Comparison of ENCODE assay signal across 1 cellular context in the genomic region with DNA sequence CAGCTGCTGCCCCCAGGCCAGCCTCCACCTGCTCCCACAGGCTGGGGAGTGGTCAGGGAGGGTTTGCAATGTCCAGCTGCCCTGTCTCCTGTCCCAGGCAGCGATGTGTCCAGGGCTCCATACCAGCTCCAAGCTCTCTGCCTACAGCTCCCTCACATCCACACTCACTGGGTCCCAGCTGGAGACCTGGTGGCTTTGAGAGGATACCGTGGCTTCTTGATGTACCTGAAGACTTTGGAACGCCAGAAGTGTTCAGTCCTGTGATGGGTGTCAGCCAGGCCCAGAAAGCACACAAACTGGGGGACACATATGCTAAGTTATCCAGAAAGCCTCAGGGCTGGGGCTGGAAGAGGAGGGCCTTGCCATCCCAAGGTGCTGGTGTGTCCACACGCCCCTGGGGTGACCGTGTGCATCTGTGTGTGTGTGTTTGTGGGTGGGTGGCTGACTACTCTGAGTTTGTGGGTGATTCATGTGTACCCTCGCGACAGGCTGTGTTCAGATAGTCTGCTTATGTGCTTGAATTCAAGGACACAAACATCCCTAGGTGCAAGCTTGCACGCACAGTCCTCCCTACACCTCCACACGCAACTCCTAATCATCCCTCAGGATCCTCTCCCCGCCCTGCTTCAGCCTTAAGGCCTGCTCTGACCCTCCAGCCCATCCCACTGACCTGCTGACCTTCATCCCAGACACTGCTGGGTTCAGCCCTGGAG.
TF ChIP-seq lines count a peak whose summit lies in the region.

No MANE protein-coding gene starts in this region.

TF ChIP-seq in HepG2, 621 proteins besides CTCF, POLR2A, EP300 and RAD21 (continued from another document and continues in another):
- TF ChIP-seq, protein P1, sequence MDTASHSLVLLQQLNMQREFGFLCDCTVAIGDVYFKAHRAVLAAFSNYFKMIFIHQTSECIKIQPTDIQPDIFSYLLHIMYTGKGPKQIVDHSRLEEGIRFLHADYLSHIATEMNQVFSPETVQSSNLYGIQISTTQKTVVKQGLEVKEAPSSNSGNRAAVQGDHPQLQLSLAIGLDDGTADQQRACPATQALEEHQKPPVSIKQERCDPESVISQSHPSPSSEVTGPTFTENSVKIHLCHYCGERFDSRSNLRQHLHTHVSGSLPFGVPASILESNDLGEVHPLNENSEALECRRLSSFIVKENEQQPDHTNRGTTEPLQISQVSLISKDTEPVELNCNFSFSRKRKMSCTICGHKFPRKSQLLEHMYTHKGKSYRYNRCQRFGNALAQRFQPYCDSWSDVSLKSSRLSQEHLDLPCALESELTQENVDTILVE (CRISPR knock-in tag; IDR thresholded peaks at IDR 0.05): no peak
- TF ChIP-seq, protein P2, sequence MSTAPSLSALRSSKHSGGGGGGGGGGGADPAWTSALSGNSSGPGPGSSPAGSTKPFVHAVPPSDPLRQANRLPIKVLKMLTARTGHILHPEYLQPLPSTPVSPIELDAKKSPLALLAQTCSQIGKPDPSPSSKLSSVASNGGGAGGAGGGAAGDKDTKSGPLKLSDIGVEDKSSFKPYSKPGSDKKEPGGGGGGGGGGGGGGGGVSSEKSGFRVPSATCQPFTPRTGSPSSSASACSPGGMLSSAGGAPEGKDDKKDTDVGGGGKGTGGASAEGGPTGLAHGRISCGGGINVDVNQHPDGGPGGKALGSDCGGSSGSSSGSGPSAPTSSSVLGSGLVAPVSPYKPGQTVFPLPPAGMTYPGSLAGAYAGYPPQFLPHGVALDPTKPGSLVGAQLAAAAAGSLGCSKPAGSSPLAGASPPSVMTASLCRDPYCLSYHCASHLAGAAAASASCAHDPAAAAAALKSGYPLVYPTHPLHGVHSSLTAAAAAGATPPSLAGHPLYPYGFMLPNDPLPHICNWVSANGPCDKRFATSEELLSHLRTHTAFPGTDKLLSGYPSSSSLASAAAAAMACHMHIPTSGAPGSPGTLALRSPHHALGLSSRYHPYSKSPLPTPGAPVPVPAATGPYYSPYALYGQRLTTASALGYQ (CRISPR knock-in tag; IDR thresholded peaks at IDR 0.05): no peak
- TF ChIP-seq GATAD2A (CRISPR knock-in tag; IDR thresholded peaks at IDR 0.05) (no peak), ZFP36L1 (CRISPR knock-in tag; IDR thresholded peaks at IDR 0.05) (no peak), ZNF543 (CRISPR knock-in tag; IDR thresholded peaks at IDR 0.05) (no peak; the same call in 1 of the 2 replicates), ARHGAP35 (CRISPR knock-in tag; IDR thresholded peaks at IDR 0.05; ENCODE audit: borderline replicate concordance) (no peak), ZSCAN31 (CRISPR knock-in tag; IDR thresholded peaks at IDR 0.05; ENCODE audit: low read depth) (no peak), KDM5A (IDR thresholded peaks at IDR 0.05; ENCODE audit: borderline replicate concordance, low read length) (no peak), TP53 (CRISPR knock-in tag; conservative IDR thresholded peaks at IDR 0.05) (no peak), ZFP62 (CRISPR knock-in tag; IDR thresholded peaks at IDR 0.05) (no peak), ZNF256 (CRISPR knock-in tag; conservative IDR thresholded peaks at IDR 0.05) (no peak), GFI1 (CRISPR knock-in tag; IDR thresholded peaks at IDR 0.05; ENCODE audit: borderline replicate concordance) (no peak), WIZ (CRISPR knock-in tag; IDR thresholded peaks at IDR 0.05) (no peak), TEAD2 (CRISPR knock-in tag; IDR thresholded peaks at IDR 0.05) (no peak), NFIC (IDR thresholded peaks at IDR 0.05; ENCODE audit: low read length) (no peak), SRY (CRISPR knock-in tag; IDR thresholded peaks at IDR 0.05) (peak; percentile 65; the same call in 1 of the 2 replicates), ISL2 (CRISPR knock-in tag; IDR thresholded peaks at IDR 0.05) (no peak), SRSF9 (IDR thresholded peaks at IDR 0.05; ENCODE audit: borderline replicate concordance, insufficient read depth, low read depth, low read length, poor library complexity, severe bottlenecking) (no peak), ZNF329 (CRISPR knock-in tag; IDR thresholded peaks at IDR 0.05; ENCODE audit: low read depth) (no peak), AHR (CRISPR knock-in tag; IDR thresholded peaks at IDR 0.05) (peak; percentile 60; the same call in 1 of the 2 replicates), NFYC (CRISPR knock-in tag; IDR thresholded peaks at IDR 0.05) (no peak), ZNF720 (CRISPR knock-in tag; IDR thresholded peaks at IDR 0.05) (no peak), NFE2 (CRISPR knock-in tag; IDR thresholded peaks at IDR 0.05) (no peak), ELF1 (CRISPR knock-in tag; IDR thresholded peaks at IDR 0.05) (no peak), TMF1 (CRISPR knock-in tag; IDR thresholded peaks at IDR 0.05; ENCODE audit: low read depth) (0 out of 2 replicates have a peak, but pooled peaks have one; percentile 53), ZBTB7B (CRISPR knock-in tag; IDR thresholded peaks at IDR 0.05) (no peak), ZNF883 (CRISPR knock-in tag; IDR thresholded peaks at IDR 0.05; ENCODE audit: not compliant biosample characterization) (no peak), HMG20A (CRISPR knock-in tag; IDR thresholded peaks at IDR 0.05; ENCODE audit: borderline replicate concordance) (no peak), JUN (CRISPR knock-in tag; IDR thresholded peaks at IDR 0.05) (no peak), PHF5A (CRISPR knock-in tag; IDR thresholded peaks at IDR 0.05; ENCODE audit: low read depth, unreplicated experiment) (no peak), ZNF251 (CRISPR knock-in tag; IDR thresholded peaks at IDR 0.05) (no peak), ZNF816 (CRISPR knock-in tag; IDR thresholded peaks at IDR 0.05; ENCODE audit: borderline replicate concordance) (no peak), FOXK2 (IDR thresholded peaks at IDR 0.05) (no peak), ZNF20 (CRISPR knock-in tag; IDR thresholded peaks at IDR 0.05) (no peak), JUND (CRISPR knock-in tag; IDR thresholded peaks at IDR 0.05) (peak; percentile 49; the same call in 1 of the 2 replicates), MYC (CRISPR knock-in tag; IDR thresholded peaks at IDR 0.05; ENCODE audit: borderline replicate concordance) (no peak), ZNF207 (IDR thresholded peaks at IDR 0.05; ENCODE audit: borderline replicate concordance) (no peak), NCOA5 (CRISPR knock-in tag; IDR thresholded peaks at IDR 0.05) (no peak), TCF7L2 (IDR thresholded peaks at IDR 0.05; ENCODE audit: low read depth, low read length) (no peak), MTA1 (CRISPR knock-in tag; IDR thresholded peaks at IDR 0.05; ENCODE audit: borderline replicate concordance) (no peak), KAT7 (CRISPR knock-in tag; IDR thresholded peaks at IDR 0.05; ENCODE audit: borderline replicate concordance) (no peak), HIVEP1 (CRISPR knock-in tag; IDR thresholded peaks at IDR 0.05) (no peak), NR2F1 (CRISPR knock-in tag; IDR thresholded peaks at IDR 0.05) (peak in 1 of 2 experiments; percentile 82; a peak in 2 of 4 replicates), IRF2 (CRISPR knock-in tag; IDR thresholded peaks at IDR 0.05) (no peak), MED1 (CRISPR knock-in tag; IDR thresholded peaks at IDR 0.05) (no peak)
- TF ChIP-seq, protein P3, sequence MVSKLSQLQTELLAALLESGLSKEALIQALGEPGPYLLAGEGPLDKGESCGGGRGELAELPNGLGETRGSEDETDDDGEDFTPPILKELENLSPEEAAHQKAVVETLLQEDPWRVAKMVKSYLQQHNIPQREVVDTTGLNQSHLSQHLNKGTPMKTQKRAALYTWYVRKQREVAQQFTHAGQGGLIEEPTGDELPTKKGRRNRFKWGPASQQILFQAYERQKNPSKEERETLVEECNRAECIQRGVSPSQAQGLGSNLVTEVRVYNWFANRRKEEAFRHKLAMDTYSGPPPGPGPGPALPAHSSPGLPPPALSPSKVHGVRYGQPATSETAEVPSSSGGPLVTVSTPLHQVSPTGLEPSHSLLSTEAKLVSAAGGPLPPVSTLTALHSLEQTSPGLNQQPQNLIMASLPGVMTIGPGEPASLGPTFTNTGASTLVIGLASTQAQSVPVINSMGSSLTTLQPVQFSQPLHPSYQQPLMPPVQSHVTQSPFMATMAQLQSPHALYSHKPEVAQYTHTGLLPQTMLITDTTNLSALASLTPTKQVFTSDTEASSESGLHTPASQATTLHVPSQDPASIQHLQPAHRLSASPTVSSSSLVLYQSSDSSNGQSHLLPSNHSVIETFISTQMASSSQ (IDR thresholded peaks at IDR 0.05; ENCODE audit: low read depth): no peak; the same call in 1 of the 2 replicates
- TF ChIP-seq, protein P3 (CRISPR knock-in tag; IDR thresholded peaks at IDR 0.05; ENCODE audit: borderline replicate concordance): no peak; the same call in 1 of the 2 replicates
- TF ChIP-seq, protein P4, sequence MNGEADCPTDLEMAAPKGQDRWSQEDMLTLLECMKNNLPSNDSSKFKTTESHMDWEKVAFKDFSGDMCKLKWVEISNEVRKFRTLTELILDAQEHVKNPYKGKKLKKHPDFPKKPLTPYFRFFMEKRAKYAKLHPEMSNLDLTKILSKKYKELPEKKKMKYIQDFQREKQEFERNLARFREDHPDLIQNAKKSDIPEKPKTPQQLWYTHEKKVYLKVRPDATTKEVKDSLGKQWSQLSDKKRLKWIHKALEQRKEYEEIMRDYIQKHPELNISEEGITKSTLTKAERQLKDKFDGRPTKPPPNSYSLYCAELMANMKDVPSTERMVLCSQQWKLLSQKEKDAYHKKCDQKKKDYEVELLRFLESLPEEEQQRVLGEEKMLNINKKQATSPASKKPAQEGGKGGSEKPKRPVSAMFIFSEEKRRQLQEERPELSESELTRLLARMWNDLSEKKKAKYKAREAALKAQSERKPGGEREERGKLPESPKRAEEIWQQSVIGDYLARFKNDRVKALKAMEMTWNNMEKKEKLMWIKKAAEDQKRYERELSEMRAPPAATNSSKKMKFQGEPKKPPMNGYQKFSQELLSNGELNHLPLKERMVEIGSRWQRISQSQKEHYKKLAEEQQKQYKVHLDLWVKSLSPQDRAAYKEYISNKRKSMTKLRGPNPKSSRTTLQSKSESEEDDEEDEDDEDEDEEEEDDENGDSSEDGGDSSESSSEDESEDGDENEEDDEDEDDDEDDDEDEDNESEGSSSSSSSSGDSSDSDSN (CRISPR knock-in tag; IDR thresholded peaks at IDR 0.05): peak; percentile 56; the same call in 1 of the 2 replicates
- TF ChIP-seq, protein P5, sequence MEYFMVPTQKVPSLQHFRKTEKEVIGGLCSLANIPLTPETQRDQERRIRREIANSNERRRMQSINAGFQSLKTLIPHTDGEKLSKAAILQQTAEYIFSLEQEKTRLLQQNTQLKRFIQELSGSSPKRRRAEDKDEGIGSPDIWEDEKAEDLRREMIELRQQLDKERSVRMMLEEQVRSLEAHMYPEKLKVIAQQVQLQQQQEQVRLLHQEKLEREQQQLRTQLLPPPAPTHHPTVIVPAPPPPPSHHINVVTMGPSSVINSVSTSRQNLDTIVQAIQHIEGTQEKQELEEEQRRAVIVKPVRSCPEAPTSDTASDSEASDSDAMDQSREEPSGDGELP (IDR thresholded peaks at IDR 0.05; ENCODE audit: borderline replicate concordance, low read depth): no peak
- TF ChIP-seq, protein P6, sequence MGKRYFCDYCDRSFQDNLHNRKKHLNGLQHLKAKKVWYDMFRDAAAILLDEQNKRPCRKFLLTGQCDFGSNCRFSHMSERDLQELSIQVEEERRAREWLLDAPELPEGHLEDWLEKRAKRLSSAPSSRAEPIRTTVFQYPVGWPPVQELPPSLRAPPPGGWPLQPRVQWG (CRISPR knock-in tag; IDR thresholded peaks at IDR 0.05; ENCODE audit: borderline replicate concordance, low read depth): no peak
- TF ChIP-seq, protein P7, sequence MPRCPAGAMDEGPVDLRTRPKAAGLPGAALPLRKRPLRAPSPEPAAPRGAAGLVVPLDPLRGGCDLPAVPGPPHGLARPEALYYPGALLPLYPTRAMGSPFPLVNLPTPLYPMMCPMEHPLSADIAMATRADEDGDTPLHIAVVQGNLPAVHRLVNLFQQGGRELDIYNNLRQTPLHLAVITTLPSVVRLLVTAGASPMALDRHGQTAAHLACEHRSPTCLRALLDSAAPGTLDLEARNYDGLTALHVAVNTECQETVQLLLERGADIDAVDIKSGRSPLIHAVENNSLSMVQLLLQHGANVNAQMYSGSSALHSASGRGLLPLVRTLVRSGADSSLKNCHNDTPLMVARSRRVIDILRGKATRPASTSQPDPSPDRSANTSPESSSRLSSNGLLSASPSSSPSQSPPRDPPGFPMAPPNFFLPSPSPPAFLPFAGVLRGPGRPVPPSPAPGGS (CRISPR knock-in tag; IDR thresholded peaks at IDR 0.05): no peak
- TF ChIP-seq, protein P8, sequence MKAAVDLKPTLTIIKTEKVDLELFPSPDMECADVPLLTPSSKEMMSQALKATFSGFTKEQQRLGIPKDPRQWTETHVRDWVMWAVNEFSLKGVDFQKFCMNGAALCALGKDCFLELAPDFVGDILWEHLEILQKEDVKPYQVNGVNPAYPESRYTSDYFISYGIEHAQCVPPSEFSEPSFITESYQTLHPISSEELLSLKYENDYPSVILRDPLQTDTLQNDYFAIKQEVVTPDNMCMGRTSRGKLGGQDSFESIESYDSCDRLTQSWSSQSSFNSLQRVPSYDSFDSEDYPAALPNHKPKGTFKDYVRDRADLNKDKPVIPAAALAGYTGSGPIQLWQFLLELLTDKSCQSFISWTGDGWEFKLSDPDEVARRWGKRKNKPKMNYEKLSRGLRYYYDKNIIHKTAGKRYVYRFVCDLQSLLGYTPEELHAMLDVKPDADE (CRISPR knock-in tag; IDR thresholded peaks at IDR 0.05): no peak
- TF ChIP-seq, protein P9, sequence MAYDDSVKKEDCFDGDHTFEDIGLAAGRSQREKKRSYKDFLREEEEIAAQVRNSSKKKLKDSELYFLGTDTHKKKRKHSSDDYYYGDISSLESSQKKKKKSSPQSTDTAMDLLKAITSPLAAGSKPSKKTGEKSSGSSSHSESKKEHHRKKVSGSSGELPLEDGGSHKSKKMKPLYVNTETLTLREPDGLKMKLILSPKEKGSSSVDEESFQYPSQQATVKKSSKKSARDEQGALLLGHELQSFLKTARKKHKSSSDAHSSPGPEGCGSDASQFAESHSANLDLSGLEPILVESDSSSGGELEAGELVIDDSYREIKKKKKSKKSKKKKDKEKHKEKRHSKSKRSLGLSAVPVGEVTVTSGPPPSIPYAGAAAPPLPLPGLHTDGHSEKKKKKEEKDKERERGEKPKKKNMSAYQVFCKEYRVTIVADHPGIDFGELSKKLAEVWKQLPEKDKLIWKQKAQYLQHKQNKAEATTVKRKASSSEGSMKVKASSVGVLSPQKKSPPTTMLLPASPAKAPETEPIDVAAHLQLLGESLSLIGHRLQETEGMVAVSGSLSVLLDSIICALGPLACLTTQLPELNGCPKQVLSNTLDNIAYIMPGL (CRISPR knock-in tag; IDR thresholded peaks at IDR 0.05; ENCODE audit: borderline replicate concordance in 1 of 2, low read depth in 1 of 2): no peak; a peak in 1 of 4 replicates
